19 cellular contexts compared by ENCODE assay signal in genomic region chr17:82950525-82951102, GRCh38.
"Had no signal": no experiment of that assay in that cellular context is flagged by ENCODE, and none has a peak within 500 bp of the region (broad histone marks: within the 10 kb centered on the region; RNA-seq: fewer than 3 reads in every experiment).

No MANE protein-coding gene starts in this region.

- H3K27ac Mint-ChIP-seq: activated CD4-positive, alpha-beta memory T cell treated with anti-CD3 and anti-CD28 coated beads for 36 hours; activated T-helper 17 cell treated with anti-CD3 and anti-CD28 coated beads, Interleukin-2, amount 50 U/mL, for 72 hours; neural progenitor cell; T-cell; WTC11 had no signal

- H3K4me1 Mint-ChIP-seq: neural progenitor cell, T-cell, WTC11 had no signal

- H3K27me3 Mint-ChIP-seq: activated CD4-positive, alpha-beta memory T cell treated with anti-CD3 and anti-CD28 coated beads for 36 hours; activated T-helper 17 cell treated with anti-CD3 and anti-CD28 coated beads, Interleukin-2, amount 50 U/mL, for 72 hours; T-cell had no signal

- H3K27ac ChIP-seq: adrenal gland, breast epithelium, neural progenitor cell had no signal

- H3K4me3 Mint-ChIP-seq: activated CD4-positive, alpha-beta memory T cell treated with anti-CD3 and anti-CD28 coated beads for 36 hours; activated T-helper 17 cell treated with anti-CD3 and anti-CD28 coated beads, Interleukin-2, amount 50 U/mL, for 72 hours; neural progenitor cell; T-cell; WTC11 had no signal

- ATAC-seq: activated T-helper 17 cell treated with anti-CD3 and anti-CD28 coated beads, Interleukin-2, amount 50 U/mL, for 72 hours; left colon; SK-N-SH treated with all-trans-retinoic acid at 6 μM for 48 hours; T-cell; WTC11 had no signal

- H3K4me1 ChIP-seq: adrenal gland, breast epithelium, neural progenitor cell had no signal

- H3K36me3 ChIP-seq: adrenal gland, breast epithelium had no signal

- H3K27me3 ChIP-seq: adrenal gland, breast epithelium, neural progenitor cell had no signal

- DNase-seq: activated CD4-positive, alpha-beta memory T cell treated with anti-CD3 and anti-CD28 coated beads for 36 hours; activated CD4-positive, alpha-beta T cell treated with anti-CD3 and anti-CD28 coated beads for 4 hours; activated T-cell treated with anti-CD3 and anti-CD28 coated beads, Interleukin-2, amount 50 U/mL, for 1 hour; cerebellar nuclear complex; dermis blood vessel endothelial cell; effector memory CD4-positive, alpha-beta T cell; midbrain; stimulated activated CD4-positive, alpha-beta T cell treated with anti-CD3 and anti-CD28 coated beads, Interleukin-12 subunit alpha, Interleukin-12 subunit beta, amount 100 ng/mL, for 4 hours; stimulated activated CD4-positive, alpha-beta T cell treated with anti-CD3 and anti-CD28 coated beads, Interleukin-1b, Interleukin-23, amount 100 ng/mL, for 48 hours; stimulated activated CD8-positive, alpha-beta memory T cell treated with anti-CD3 and anti-CD28 coated beads, Interleukin-4, amount 100 ng/mL, for 48 hours; stimulated activated naive CD4-positive, alpha-beta T cell; T-cell had no signal

- H3K4me3 ChIP-seq: adrenal gland, breast epithelium, neural progenitor cell had no signal
